In genomic region chr20:62923669-62924566, GRCh38 we compare ENCODE assay signal across 1 cellular context.
TF ChIP-seq lines count a peak whose summit lies in the region.

No MANE protein-coding gene starts in this region.

TF ChIP-seq in HepG2, 621 proteins besides CTCF, POLR2A, EP300 and RAD21 (continued from another document):
- TF ChIP-seq SKIL (CRISPR knock-in tag; IDR thresholded peaks at IDR 0.05; ENCODE audit: borderline replicate concordance) (peak; percentile 49), RFXANK (CRISPR knock-in tag; IDR thresholded peaks at IDR 0.05) (no peak), ZNF329 (CRISPR knock-in tag; IDR thresholded peaks at IDR 0.05; ENCODE audit: low read depth) (no peak), CHCHD3 (CRISPR knock-in tag; IDR thresholded peaks at IDR 0.05) (no peak), ZNF274 (CRISPR knock-in tag; IDR thresholded peaks at IDR 0.05) (no peak), TBP (CRISPR knock-in tag; IDR thresholded peaks at IDR 0.05) (no peak), ZNF563 (CRISPR knock-in tag; IDR thresholded peaks at IDR 0.05) (no peak), ZNF296 (CRISPR knock-in tag; conservative IDR thresholded peaks at IDR 0.05) (no peak), PCBP2 (optimal IDR thresholded peaks at IDR 0.05; ENCODE audit: low read depth, low read length, poor library complexity, severe bottlenecking) (no peak), SNAI1 (CRISPR knock-in tag; IDR thresholded peaks at IDR 0.05; ENCODE audit: borderline replicate concordance) (no peak), IRF9 (CRISPR knock-in tag; IDR thresholded peaks at IDR 0.05; ENCODE audit: borderline replicate concordance) (no peak), ZNF501 (CRISPR knock-in tag; IDR thresholded peaks at IDR 0.05) (no peak), SMARCC2 (IDR thresholded peaks at IDR 0.05) (peak; percentile 83; the same call in 1 of the 2 replicates), ZNF746 (CRISPR knock-in tag; IDR thresholded peaks at IDR 0.05) (no peak), NONO (IDR thresholded peaks at IDR 0.05) (no peak), NONO (CRISPR knock-in tag; conservative IDR thresholded peaks at IDR 0.05) (0 out of 2 replicates have a peak, but pooled peaks have one; percentile 36), ZNF101 (CRISPR knock-in tag; IDR thresholded peaks at IDR 0.05; ENCODE audit: borderline replicate concordance, low read depth) (no peak), GATAD1 (CRISPR knock-in tag; IDR thresholded peaks at IDR 0.05) (peak; percentile 56), ZNF788 (CRISPR knock-in tag; IDR thresholded peaks at IDR 0.05; ENCODE audit: borderline replicate concordance) (no peak), MTF1 (CRISPR knock-in tag; IDR thresholded peaks at IDR 0.05) (no peak), ZNF484 (CRISPR knock-in tag; IDR thresholded peaks at IDR 0.05; ENCODE audit: borderline replicate concordance, low read depth) (no peak), PLSCR1 (CRISPR knock-in tag; IDR thresholded peaks at IDR 0.05; ENCODE audit: borderline replicate concordance) (no peak), ZNF891 (CRISPR knock-in tag; IDR thresholded peaks at IDR 0.05) (no peak), ZNF292 (CRISPR knock-in tag; IDR thresholded peaks at IDR 0.05; ENCODE audit: borderline replicate concordance, low read depth) (no peak), TBX2 (CRISPR knock-in tag; IDR thresholded peaks at IDR 0.05; ENCODE audit: borderline replicate concordance) (peak; percentile 25; the same call in 1 of the 2 replicates), ZSCAN20 (CRISPR knock-in tag; IDR thresholded peaks at IDR 0.05; ENCODE audit: borderline replicate concordance) (no peak), SRSF1 (optimal IDR thresholded peaks at IDR 0.05; ENCODE audit: low read depth, low read length) (no peak), KDM5A (IDR thresholded peaks at IDR 0.05; ENCODE audit: borderline replicate concordance, low read length) (peak; percentile 75), ZNF510 (CRISPR knock-in tag; IDR thresholded peaks at IDR 0.05; ENCODE audit: low read depth) (no peak), SOX6 (IDR thresholded peaks at IDR 0.05) (no peak), SOX6 (CRISPR knock-in tag; IDR thresholded peaks at IDR 0.05) (peak; percentile 53), TP53 (CRISPR knock-in tag; conservative IDR thresholded peaks at IDR 0.05) (no peak), RBM39 (IDR thresholded peaks at IDR 0.05; ENCODE audit: low read depth, low read length, poor library complexity, severe bottlenecking) (no peak), STAT5B (CRISPR knock-in tag; IDR thresholded peaks at IDR 0.05) (no peak; the same call in 1 of the 2 replicates), ZNF460 (CRISPR knock-in tag; IDR thresholded peaks at IDR 0.05; ENCODE audit: borderline replicate concordance) (no peak), GZF1 (CRISPR knock-in tag; IDR thresholded peaks at IDR 0.05) (no peak), PAWR (CRISPR knock-in tag; IDR thresholded peaks at IDR 0.05; ENCODE audit: borderline replicate concordance) (no peak), MAF1 (CRISPR knock-in tag; IDR thresholded peaks at IDR 0.05; ENCODE audit: borderline replicate concordance) (no peak), ZMAT3 (CRISPR knock-in tag; conservative IDR thresholded peaks at IDR 0.05) (peak; percentile 39; the same call in 1 of the 2 replicates), ZFAT (CRISPR knock-in tag; conservative IDR thresholded peaks at IDR 0.05) (no peak), ZNF558 (CRISPR knock-in tag; IDR thresholded peaks at IDR 0.05; ENCODE audit: borderline replicate concordance) (no peak), ZFP41 (CRISPR knock-in tag; IDR thresholded peaks at IDR 0.05; ENCODE audit: borderline replicate concordance) (no peak), SNRNP70 (IDR thresholded peaks at IDR 0.05; ENCODE audit: low read depth, low read length) (no peak), SNAPC2 (CRISPR knock-in tag; IDR thresholded peaks at IDR 0.05) (no peak; the same call in 1 of the 2 replicates), ZNF205 (CRISPR knock-in tag; IDR thresholded peaks at IDR 0.05) (0 out of 2 replicates have a peak, but pooled peaks have one; percentile 15), ZNF383 (CRISPR knock-in tag; IDR thresholded peaks at IDR 0.05; ENCODE audit: borderline replicate concordance) (no peak), SNAPC5 (CRISPR knock-in tag; IDR thresholded peaks at IDR 0.05; ENCODE audit: borderline replicate concordance) (no peak), ATF5 (CRISPR knock-in tag; IDR thresholded peaks at IDR 0.05; ENCODE audit: low read depth) (no peak)
- TF ChIP-seq, protein P1, sequence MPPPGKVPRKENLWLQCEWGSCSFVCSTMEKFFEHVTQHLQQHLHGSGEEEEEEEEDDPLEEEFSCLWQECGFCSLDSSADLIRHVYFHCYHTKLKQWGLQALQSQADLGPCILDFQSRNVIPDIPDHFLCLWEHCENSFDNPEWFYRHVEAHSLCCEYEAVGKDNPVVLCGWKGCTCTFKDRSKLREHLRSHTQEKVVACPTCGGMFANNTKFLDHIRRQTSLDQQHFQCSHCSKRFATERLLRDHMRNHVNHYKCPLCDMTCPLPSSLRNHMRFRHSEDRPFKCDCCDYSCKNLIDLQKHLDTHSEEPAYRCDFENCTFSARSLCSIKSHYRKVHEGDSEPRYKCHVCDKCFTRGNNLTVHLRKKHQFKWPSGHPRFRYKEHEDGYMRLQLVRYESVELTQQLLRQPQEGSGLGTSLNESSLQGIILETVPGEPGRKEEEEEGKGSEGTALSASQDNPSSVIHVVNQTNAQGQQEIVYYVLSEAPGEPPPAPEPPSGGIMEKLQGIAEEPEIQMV (CRISPR knock-in tag; IDR thresholded peaks at IDR 0.05; ENCODE audit: low read depth): no peak
- TF ChIP-seq, protein P2, sequence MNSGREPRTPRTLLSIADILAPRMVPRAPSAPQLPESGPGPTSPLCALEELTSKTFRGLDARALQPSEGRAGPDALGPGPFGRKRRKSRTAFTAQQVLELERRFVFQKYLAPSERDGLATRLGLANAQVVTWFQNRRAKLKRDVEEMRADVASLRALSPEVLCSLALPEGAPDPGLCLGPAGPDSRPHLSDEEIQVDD (CRISPR knock-in tag; IDR thresholded peaks at IDR 0.05; ENCODE audit: borderline replicate concordance): no peak
- TF ChIP-seq, protein P3, sequence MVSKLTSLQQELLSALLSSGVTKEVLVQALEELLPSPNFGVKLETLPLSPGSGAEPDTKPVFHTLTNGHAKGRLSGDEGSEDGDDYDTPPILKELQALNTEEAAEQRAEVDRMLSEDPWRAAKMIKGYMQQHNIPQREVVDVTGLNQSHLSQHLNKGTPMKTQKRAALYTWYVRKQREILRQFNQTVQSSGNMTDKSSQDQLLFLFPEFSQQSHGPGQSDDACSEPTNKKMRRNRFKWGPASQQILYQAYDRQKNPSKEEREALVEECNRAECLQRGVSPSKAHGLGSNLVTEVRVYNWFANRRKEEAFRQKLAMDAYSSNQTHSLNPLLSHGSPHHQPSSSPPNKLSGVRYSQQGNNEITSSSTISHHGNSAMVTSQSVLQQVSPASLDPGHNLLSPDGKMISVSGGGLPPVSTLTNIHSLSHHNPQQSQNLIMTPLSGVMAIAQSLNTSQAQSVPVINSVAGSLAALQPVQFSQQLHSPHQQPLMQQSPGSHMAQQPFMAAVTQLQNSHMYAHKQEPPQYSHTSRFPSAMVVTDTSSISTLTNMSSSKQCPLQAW (CRISPR knock-in tag; IDR thresholded peaks at IDR 0.05): no peak
- TF ChIP-seq, protein P4, sequence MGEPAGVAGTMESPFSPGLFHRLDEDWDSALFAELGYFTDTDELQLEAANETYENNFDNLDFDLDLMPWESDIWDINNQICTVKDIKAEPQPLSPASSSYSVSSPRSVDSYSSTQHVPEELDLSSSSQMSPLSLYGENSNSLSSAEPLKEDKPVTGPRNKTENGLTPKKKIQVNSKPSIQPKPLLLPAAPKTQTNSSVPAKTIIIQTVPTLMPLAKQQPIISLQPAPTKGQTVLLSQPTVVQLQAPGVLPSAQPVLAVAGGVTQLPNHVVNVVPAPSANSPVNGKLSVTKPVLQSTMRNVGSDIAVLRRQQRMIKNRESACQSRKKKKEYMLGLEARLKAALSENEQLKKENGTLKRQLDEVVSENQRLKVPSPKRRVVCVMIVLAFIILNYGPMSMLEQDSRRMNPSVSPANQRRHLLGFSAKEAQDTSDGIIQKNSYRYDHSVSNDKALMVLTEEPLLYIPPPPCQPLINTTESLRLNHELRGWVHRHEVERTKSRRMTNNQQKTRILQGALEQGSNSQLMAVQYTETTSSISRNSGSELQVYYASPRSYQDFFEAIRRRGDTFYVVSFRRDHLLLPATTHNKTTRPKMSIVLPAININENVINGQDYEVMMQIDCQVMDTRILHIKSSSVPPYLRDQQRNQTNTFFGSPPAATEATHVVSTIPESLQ (CRISPR knock-in tag; conservative IDR thresholded peaks at IDR 0.05): 0 out of 2 replicates have a peak, but pooled peaks have one; percentile 47
- TF ChIP-seq, protein P5, sequence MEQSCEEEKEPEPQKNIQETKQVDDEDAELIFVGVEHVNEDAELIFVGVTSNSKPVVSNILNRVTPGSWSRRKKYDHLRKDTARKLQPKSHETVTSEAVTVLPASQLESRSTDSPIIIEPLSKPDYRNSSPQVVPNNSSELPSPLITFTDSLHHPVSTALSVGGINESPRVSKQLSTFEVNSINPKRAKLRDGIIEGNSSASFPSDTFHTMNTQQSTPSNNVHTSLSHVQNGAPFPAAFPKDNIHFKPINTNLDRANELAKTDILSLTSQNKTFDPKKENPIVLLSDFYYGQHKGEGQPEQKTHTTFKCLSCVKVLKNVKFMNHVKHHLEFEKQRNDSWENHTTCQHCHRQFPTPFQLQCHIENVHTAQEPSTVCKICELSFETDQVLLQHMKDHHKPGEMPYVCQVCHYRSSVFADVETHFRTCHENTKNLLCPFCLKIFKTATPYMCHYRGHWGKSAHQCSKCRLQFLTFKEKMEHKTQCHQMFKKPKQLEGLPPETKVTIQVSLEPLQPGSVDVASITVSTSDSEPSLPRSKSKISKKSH (CRISPR knock-in tag; IDR thresholded peaks at IDR 0.05; ENCODE audit: borderline replicate concordance): no peak
